In the genomic region with DNA sequence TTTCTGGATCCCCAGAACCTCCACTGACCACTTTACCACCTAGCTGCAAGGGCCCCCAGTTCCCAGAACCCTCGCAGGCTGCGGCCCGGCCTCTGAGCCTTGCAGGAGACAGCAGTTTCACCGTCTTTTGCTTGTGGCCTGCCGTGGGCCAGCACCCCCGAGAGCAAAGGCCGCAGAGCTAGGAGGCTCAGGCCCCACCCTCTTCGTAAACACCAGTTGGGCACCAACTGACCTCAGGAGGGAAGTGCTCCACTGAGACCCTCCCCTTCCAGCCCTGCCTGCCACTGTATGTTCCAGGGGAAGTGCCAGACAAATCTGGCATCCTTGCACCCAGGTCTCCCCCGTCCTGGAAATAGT, we compare ENCODE assay signal across 25 cellular contexts. TPM values are rescaled to one million over a fixed set of nuclear protein-coding genes. Genes with fewer than 3 reads are reported as not detected.
A peak's percentile ranks its signal among the peaks of the same experiment; 100 is the strongest.
DNase-seq lines count a peak whose midpoint lies in the region; ATAC-seq and TF ChIP-seq lines count a peak whose summit lies in the region.
"Had no signal": no experiment of that assay in that cellular context is flagged by ENCODE, and none has a peak within 500 bp of the region (broad histone marks: within the 10 kb centered on the region; RNA-seq: fewer than 3 reads in every experiment).

No MANE protein-coding gene starts in this region.

- no peak overlapping the region for H3K4me3 Mint-ChIP-seq in WTC11
- no peak overlapping the region for H3K4me3 Mint-ChIP-seq in stimulated activated effector memory CD8-positive, alpha-beta T cell treated with anti-CD3 and anti-CD28 coated beads, Interleukin-12 subunit alpha, Interleukin-12 subunit beta, amount 100 ng/mL, for 72 hours
- H3K4me3 Mint-ChIP-seq: activated naive CD8-positive, alpha-beta T cell treated with anti-CD3 and anti-CD28 coated beads for 36 hours; CD8-positive, alpha-beta memory T cell had no signal

- peak; percentile 53 for DNase-seq in activated effector memory CD4-positive, alpha-beta T cell treated with anti-CD3 and anti-CD28 coated beads, Interleukin-2, amount 50 U/mL, for 16 hours
- DNase-seq in activated effector memory CD4-positive, alpha-beta T cell treated with Interleukin-2 at 50 U/mL for 16 hours = no peak
- no peak for DNase-seq in WTC11 (ENCODE audit: low spot score)
- no peak for DNase-seq in mesenchymal stem cell
- DNase-seq in stimulated activated effector memory CD8-positive, alpha-beta T cell treated with anti-CD3 and anti-CD28 coated beads, Interleukin-12 subunit alpha, Interleukin-12 subunit beta, amount 100 ng/mL, for 72 hours (ENCODE audit: low spot score in 2 of 2) = no peak
- no peak for DNase-seq in esophagus muscularis mucosa (ENCODE audit: extremely low spot score)
- DNase-seq in DMS79 (lab: John Stamatoyannopoulos, UW) = no peak
- DNase-seq in GM19238 (ENCODE audit: insufficient read length, low spot score) = no peak
- DNase-seq: 8988T; activated CD4-positive, alpha-beta T cell treated with anti-CD3 and anti-CD28 coated beads, Interleukin-2, amount 50 U/mL, for 1 hour; activated naive CD8-positive, alpha-beta T cell treated with anti-CD3 and anti-CD28 coated beads for 36 hours; AML-193; CD8-positive, alpha-beta memory T cell; central memory CD4-positive, alpha-beta T cell; GDM1; glutamatergic neuron; GOT3; mammary epithelial cell; NCI-H1092; NCI-H187; RPMI8226; sigmoid colon had no signal

- H2AFZ ChIP-seq in mesenchymal stem cell (ENCODE audit: low read depth, low read length) = no peak overlapping the region
- H2AFZ ChIP-seq: parathyroid adenoma had no signal

- no peak overlapping the region for H3K4ac ChIP-seq in mesenchymal stem cell (ENCODE audit: low read depth in 1 of 2, low read length in 2 of 2)

- H3K4me1 ChIP-seq in mesenchymal stem cell (ENCODE audit: control insufficient read depth, insufficient read depth, low read depth, low read length) (no peaks in the 10 kb centered on the region), esophagus muscularis mucosa (no peaks in the 10 kb centered on the region)
- H3K4me1 ChIP-seq: ascending aorta, parathyroid adenoma had no signal

- H3K36me3 ChIP-seq in mesenchymal stem cell (ENCODE audit: control insufficient read depth in 1 of 2, insufficient read depth in 2 of 2, low read depth in 1 of 2, low read length in 2 of 2) (no peaks in the 10 kb centered on the region), esophagus muscularis mucosa (no peaks in the 10 kb centered on the region)
- H3K36me3 ChIP-seq: ascending aorta, sigmoid colon had no signal

- H3K4me1 Mint-ChIP-seq in WTC11 = peaks cover 10% of the 10 kb centered on the region
- H3K4me1 Mint-ChIP-seq in stimulated activated effector memory CD8-positive, alpha-beta T cell treated with anti-CD3 and anti-CD28 coated beads, Interleukin-12 subunit alpha, Interleukin-12 subunit beta, amount 100 ng/mL, for 72 hours = peaks cover under 1% of the 10 kb centered on the region
- H3K4me1 Mint-ChIP-seq: CD8-positive, alpha-beta memory T cell had no signal

- CTCF ChIA-PET in WTC11 (lab: Charles Lee) = interaction anchor here (0.7 to 1.2 kb wide), 3 partner anchors 15 to 42 kb away, joined by 3 read pairs; no protein-coding TSS in a partner anchor

- H3K23ac ChIP-seq in mesenchymal stem cell (ENCODE audit: low read length in 2 of 2) = no peak overlapping the region

- H2BK12ac ChIP-seq in mesenchymal stem cell (ENCODE audit: low read length in 2 of 2) = peak overlapping the region in 1 of 2 experiments; percentile 50

- no peak overlapping the region for H3K27ac ChIP-seq in mesenchymal stem cell (ENCODE audit: low read length, poor library complexity, severe bottlenecking)
- no peak overlapping the region for H3K27ac ChIP-seq in esophagus muscularis mucosa (replicated peaks in 1 of 4)
- H3K27ac ChIP-seq: ascending aorta, parathyroid adenoma, sigmoid colon had no signal

- H2BK15ac ChIP-seq in mesenchymal stem cell (ENCODE audit: low read depth, poor library complexity, severe bottlenecking) = no peak overlapping the region

- no peaks in the 10 kb centered on the region; the same call in 1 of the 2 replicates for H3K27me3 Mint-ChIP-seq in WTC11 (ENCODE audit: low read depth)
- H3K27me3 Mint-ChIP-seq: activated naive CD8-positive, alpha-beta T cell treated with anti-CD3 and anti-CD28 coated beads for 36 hours had no signal

- no peak for TF ChIP-seq POLR2A in esophagus muscularis mucosa (IDR thresholded peaks at IDR 0.05; ENCODE audit: low read depth)

- H4K8ac ChIP-seq in mesenchymal stem cell (ENCODE audit: low read length) = peak overlapping the region; percentile 49

- WGBS in mesenchymal stem cell = 68% methylated on average over 9 of the region's 9 CpGs
- 90% methylated on average over 9 of the region's 9 CpGs for WGBS in esophagus muscularis mucosa

- no peaks in the 10 kb centered on the region for H3K79me1 ChIP-seq in mesenchymal stem cell (replicated peaks; ENCODE audit: low read length, poor library complexity, severe bottlenecking)

- peak overlapping the region in 1 of 2 experiments; percentile 17 for H3K4me3 ChIP-seq in mesenchymal stem cell (ENCODE audit: insufficient read depth in 1 of 2, low read depth in 1 of 2, low read length in 2 of 2)
- H3K4me3 ChIP-seq in esophagus muscularis mucosa = no peak overlapping the region
- H3K4me3 ChIP-seq: ascending aorta, sigmoid colon had no signal

- no peak overlapping the region for H3K4me2 ChIP-seq in mesenchymal stem cell (ENCODE audit: low read length, poor library complexity, severe bottlenecking)

- no peak overlapping the region for H3K27ac Mint-ChIP-seq in WTC11
- peak overlapping the region; percentile 32 for H3K27ac Mint-ChIP-seq in stimulated activated effector memory CD8-positive, alpha-beta T cell treated with anti-CD3 and anti-CD28 coated beads, Interleukin-12 subunit alpha, Interleukin-12 subunit beta, amount 100 ng/mL, for 72 hours
- H3K27ac Mint-ChIP-seq: activated naive CD8-positive, alpha-beta T cell treated with anti-CD3 and anti-CD28 coated beads for 36 hours; CD8-positive, alpha-beta memory T cell had no signal

- H2BK5ac ChIP-seq in mesenchymal stem cell (ENCODE audit: low read depth, low read length, poor library complexity, severe bottlenecking) = no peak overlapping the region

- H3K9me3 Mint-ChIP-seq in WTC11 = peaks cover 4% of the 10 kb centered on the region
- no peaks in the 10 kb centered on the region for H3K9me3 Mint-ChIP-seq in stimulated activated effector memory CD8-positive, alpha-beta T cell treated with anti-CD3 and anti-CD28 coated beads, Interleukin-12 subunit alpha, Interleukin-12 subunit beta, amount 100 ng/mL, for 72 hours
- H3K9me3 Mint-ChIP-seq: activated naive CD8-positive, alpha-beta T cell treated with anti-CD3 and anti-CD28 coated beads for 36 hours; CD8-positive, alpha-beta memory T cell had no signal

- peak overlapping the region; percentile 7 for H4K91ac ChIP-seq in mesenchymal stem cell (ENCODE audit: low read length)

- H3K18ac ChIP-seq in mesenchymal stem cell (ENCODE audit: low read depth in 1 of 2, low read length in 2 of 2) = no peak overlapping the region

- no peak for TF ChIP-seq EP300 in esophagus muscularis mucosa (IDR thresholded peaks at IDR 0.05)

- peak; percentile 88 for ATAC-seq in WTC11
- ATAC-seq in stimulated activated effector memory CD8-positive, alpha-beta T cell treated with anti-CD3 and anti-CD28 coated beads, Interleukin-12 subunit alpha, Interleukin-12 subunit beta, amount 100 ng/mL, for 72 hours = no peak
- ATAC-seq: SK-N-SH treated with all-trans-retinoic acid at 6 μM for 48 hours had no signal

- H3K9me3 ChIP-seq in mesenchymal stem cell (ENCODE audit: control insufficient read depth, low read length) (no peaks in the 10 kb centered on the region), esophagus muscularis mucosa (no peaks in the 10 kb centered on the region)
- H3K9me3 ChIP-seq: ascending aorta, sigmoid colon had no signal

- TF ChIP-seq CTCF in WTC11 (IDR thresholded peaks at IDR 0.05) = no peak
- no peak for TF ChIP-seq CTCF in esophagus muscularis mucosa (IDR thresholded peaks at IDR 0.05)

- POLR2A ChIA-PET in WTC11 (lab: Charles Lee) = interaction anchor here (0.6 kb wide), 2 partner anchors 888 to 1418 kb away, joined by 3 read pairs; no protein-coding TSS in a partner anchor

- no peak overlapping the region for H2BK120ac ChIP-seq in mesenchymal stem cell (ENCODE audit: low read depth, low read length)

- H3K36me3 Mint-ChIP-seq in WTC11 = no peaks in the 10 kb centered on the region
- H3K36me3 Mint-ChIP-seq in stimulated activated effector memory CD8-positive, alpha-beta T cell treated with anti-CD3 and anti-CD28 coated beads, Interleukin-12 subunit alpha, Interleukin-12 subunit beta, amount 100 ng/mL, for 72 hours = no peaks in the 10 kb centered on the region
- H3K36me3 Mint-ChIP-seq: activated naive CD8-positive, alpha-beta T cell treated with anti-CD3 and anti-CD28 coated beads for 36 hours; CD8-positive, alpha-beta memory T cell had no signal

- intact Hi-C loops in esophagus muscularis mucosa (cut with DNase I) = no loop called here

- H3K27me3 ChIP-seq in mesenchymal stem cell (ENCODE audit: control insufficient read depth in 1 of 2, insufficient read depth in 1 of 2, low read length in 2 of 2) (no peaks in the 10 kb centered on the region), esophagus muscularis mucosa (no peaks in the 10 kb centered on the region)
- H3K27me3 ChIP-seq: ascending aorta, sigmoid colon had no signal

- H3K14ac ChIP-seq in mesenchymal stem cell (ENCODE audit: low read length in 2 of 2) = no peak overlapping the region

- no peak overlapping the region for H2AK5ac ChIP-seq in mesenchymal stem cell (ENCODE audit: low read length, severe bottlenecking)

- no peak overlapping the region for H3K9ac ChIP-seq in mesenchymal stem cell (ENCODE audit: low read length)
- H3K9ac ChIP-seq: parathyroid adenoma had no signal

TF ChIP-seq in WTC11, 78 proteins besides CTCF, POLR2A, EP300 and RAD21 (continues in another document):
- TF ChIP-seq, protein P1, sequence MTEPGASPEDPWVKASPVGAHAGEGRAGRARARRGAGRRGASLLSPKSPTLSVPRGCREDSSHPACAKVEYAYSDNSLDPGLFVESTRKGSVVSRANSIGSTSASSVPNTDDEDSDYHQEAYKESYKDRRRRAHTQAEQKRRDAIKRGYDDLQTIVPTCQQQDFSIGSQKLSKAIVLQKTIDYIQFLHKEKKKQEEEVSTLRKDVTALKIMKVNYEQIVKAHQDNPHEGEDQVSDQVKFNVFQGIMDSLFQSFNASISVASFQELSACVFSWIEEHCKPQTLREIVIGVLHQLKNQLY (CRISPR knock-in tag; IDR thresholded peaks at IDR 0.05) = no peak
- TF ChIP-seq CREM (CRISPR knock-in tag; IDR thresholded peaks at IDR 0.05) (no peak), SMAD4 (CRISPR knock-in tag; IDR thresholded peaks at IDR 0.05) (no peak)

RNA-seq across cellular contexts. Expression of gene CREB3L1, which starts 23.3 kb away (rescaled TPM):
- 10.9 to 12.6 TPM (median 11.4 TPM) in 3 replicates for total RNA-seq in WTC11 (2021)
- polyA plus RNA-seq in mesenchymal stem cell (2013, experiment 1 of 2) = 223 TPM
- polyA plus RNA-seq in mesenchymal stem cell (2013, experiment 2 of 2) = 217 TPM
- 1 to 10 TPM; 1.3 to 8.7 (median 3.7) TPM for total RNA-seq in esophagus muscularis mucosa
- total RNA-seq: CD8-positive, alpha-beta memory T cell had no signal
- polyA plus RNA-seq: CD8-positive, alpha-beta memory T cell; mammary epithelial cell had no signal
